Comparison of ENCODE assay signal across 16 cellular contexts in genomic region chr1:38433097-38433722, GRCh38.
A peak's percentile ranks its signal among the peaks of the same experiment; 100 is the strongest.
DNase-seq lines count a peak whose midpoint lies in the region; TF ChIP-seq lines count a peak whose summit lies in the region.
"Had no signal": no experiment of that assay in that cellular context is flagged by ENCODE, and none has a peak within 500 bp of the region (broad histone marks: within the 10 kb centered on the region; RNA-seq: fewer than 3 reads in every experiment).

No MANE protein-coding gene starts in this region.

- no peak overlapping the region for H2AFZ ChIP-seq in H9 (ENCODE audit: low read length)

- no peak for TF ChIP-seq CTCF in H9 (conservative IDR thresholded peaks at IDR 0.05)

- H3K56ac ChIP-seq in H9 (ENCODE audit: insufficient read length, low read depth, low read length) = no peak overlapping the region

- H2AK5ac ChIP-seq in H9 (ENCODE audit: insufficient read length, low read length) = no peak overlapping the region

- H2BK12ac ChIP-seq in H9 (ENCODE audit: insufficient read length, low read depth, low read length) = no peak overlapping the region

- no peak overlapping the region for H3K4me2 ChIP-seq in H9 (ENCODE audit: insufficient read depth, insufficient read length, low read length)
- H3K4me2 ChIP-seq: A549 had no signal

- H3T11ph ChIP-seq in H9 (ENCODE audit: low read length) = no peak overlapping the region

- no peak overlapping the region for H3K4ac ChIP-seq in H9 (ENCODE audit: low read depth, low read length)

- no peak overlapping the region for H4K8ac ChIP-seq in H9 (replicated peaks; ENCODE audit: insufficient read length, low read depth, low read length)

- no peak overlapping the region for H3K4me3 Mint-ChIP-seq in H9

- H3K9me3 Mint-ChIP-seq in H9 = no peaks in the 10 kb centered on the region

- no peak overlapping the region for H2BK120ac ChIP-seq in H9 (ENCODE audit: low read depth, low read length, poor library complexity, severe bottlenecking)

- no peaks in the 10 kb centered on the region for H4K20me1 ChIP-seq in H9 (ENCODE audit: control insufficient read depth, insufficient read depth, insufficient read length)

- H3K18ac ChIP-seq in H9 (ENCODE audit: insufficient read length, low read depth, low read length) = no peak overlapping the region

- H3K79me1 ChIP-seq in H9 (ENCODE audit: insufficient read depth, low read depth, low read length, poor library complexity, severe bottlenecking) = no peaks in the 10 kb centered on the region

- H3K14ac ChIP-seq in H9 (ENCODE audit: insufficient read depth, low read length) = no peak overlapping the region

- peak overlapping the region; percentile 14 to 50 (median 28); a peak in 3 of 7 replicates for H3K27ac Mint-ChIP-seq in H9

- no peak overlapping the region for H4K91ac ChIP-seq in H9 (ENCODE audit: insufficient read length, low read depth, low read length)

- no CpG with 5 or more reads among the region's 9 CpGs for WGBS in H9 (ENCODE audit: extremely low coverage, insufficient read length, low lambda C conversion rate)

- H3K79me2 ChIP-seq in H9 (ENCODE audit: insufficient read depth, low read length) = no peaks in the 10 kb centered on the region

- H4K5ac ChIP-seq in H9 (ENCODE audit: insufficient read length, low read depth, low read length) = no peak overlapping the region

- no peak overlapping the region for H2BK5ac ChIP-seq in H9 (ENCODE audit: insufficient read length, low read length)

- no peak overlapping the region for H3K23ac ChIP-seq in H9 (ENCODE audit: insufficient read length, low read depth, low read length)

- H2BK15ac ChIP-seq in H9 (ENCODE audit: low read depth, low read length) = no peak overlapping the region

- H3K27me3 ChIP-seq in H9 (ENCODE audit: insufficient read depth, low read length) = no peaks in the 10 kb centered on the region

- H3K27ac ChIP-seq in H9 (ENCODE audit: insufficient read length, low read depth, low read length) = no peak overlapping the region
- H3K27ac ChIP-seq: A549, SJSA1 had no signal

- H2BK20ac ChIP-seq in H9 (ENCODE audit: low read depth, low read length, poor library complexity, severe bottlenecking) = no peak overlapping the region

- peaks cover 44 to 46% of the 10 kb centered on the region in 2 experiments for H3K4me1 Mint-ChIP-seq in H9

- H3K36me3 Mint-ChIP-seq in H9 (ENCODE audit: insufficient read depth in 1 of 3, low read depth in 3 of 3) = peaks cover 9 to 21% (median 17%) of the 10 kb centered on the region in 3 experiments; a peak in 6 of 7 replicates

- H3K9me3 ChIP-seq in H9 (ENCODE audit: control insufficient read depth, low read depth, low read length) = no peaks in the 10 kb centered on the region
- H3K9me3 ChIP-seq: A549, BE2C, SJSA1 had no signal

- H3K23me2 ChIP-seq in H9 (ENCODE audit: insufficient read length, low read depth, low read length, poor library complexity, severe bottlenecking) = no peaks in the 10 kb centered on the region

- H3K27me3 Mint-ChIP-seq in H9 (ENCODE audit: low read depth) = no peaks in the 10 kb centered on the region

- H3K9ac ChIP-seq in H9 (ENCODE audit: extremely low read depth, insufficient read length, low read length) = no peak overlapping the region

- no peaks in the 10 kb centered on the region; the same call in 1 of the 2 replicates for H3K4me1 ChIP-seq in H9 (ENCODE audit: insufficient read depth, low read length)
- H3K4me1 ChIP-seq: A549, BE2C, SJSA1 had no signal

- DNase-seq in H9 = peak; percentile 64
- peak; percentile 15 for DNase-seq in cerebellum (ENCODE audit: low spot score)
- peak; percentile 10 for DNase-seq in inferior parietal cortex (ENCODE audit: extremely low spot score)
- peak; percentile 13 for DNase-seq in retina
- DNase-seq in HPDE6-E6E7 (ENCODE audit: extremely low spot score) = no peak
- DNase-seq in KG1 (lab: John Stamatoyannopoulos, UW) = no peak
- no peak for DNase-seq in Kasumi-1 (lab: John Stamatoyannopoulos, UW)
- DNase-seq: BE2C, EL, NCI-H1694, NCI-H2081, NCI-H2171, NCI-H526, OCI-M1 had no signal

Comparison
In these comparisons a context has a peak if more than half of its experiments do, and no peak if none do; other contexts are left out.
1. DNase-seq: peak in H9 (single experiment), cerebellum (single experiment), inferior parietal cortex (single experiment) and retina (single experiment); none in HPDE6-E6E7 (single experiment), KG1 (single experiment) and Kasumi-1 (0 of 2).